8 cellular contexts compared by ENCODE assay signal in genomic region chr10:6145979-6146432, GRCh38. TPM values are rescaled to one million over a fixed set of nuclear protein-coding genes. Genes with fewer than 3 reads are reported as not detected.
DNase-seq lines count a peak whose midpoint lies in the region; ATAC-seq and TF ChIP-seq lines count a peak whose summit lies in the region.
"Had no signal": no experiment of that assay in that cellular context is flagged by ENCODE, and none has a peak within 500 bp of the region (broad histone marks: within the 10 kb centered on the region; RNA-seq: fewer than 3 reads in every experiment).

No MANE protein-coding gene starts in this region.

- H3K27me3 Mint-ChIP-seq in HFFc6 (ENCODE audit: insufficient read depth), result peaks cover 3% of the 10 kb centered on the region
- H3K27me3 Mint-ChIP-seq in activated CD4-positive, alpha-beta memory T cell treated with anti-CD3 and anti-CD28 coated beads, Interleukin-2, amount 10 ng/mL, durations not matched to agents 7 days and 5 days, result no peaks in the 10 kb centered on the region
- H3K27me3 Mint-ChIP-seq in stimulated activated memory B cell treated with anti-CD40 and anti-IgM and Interleukin-4, amounts not matched to agents 10 μg/mL and 1 μg/mL and 100 μg/mL, for 72 hours, result no peaks in the 10 kb centered on the region

- DNase-seq in HFFc6 (no peak), H4 (ENCODE audit: low spot score) (no peak), HPDE6-E6E7 (ENCODE audit: extremely low spot score) (no peak)
- DNase-seq in activated CD4-positive, alpha-beta memory T cell treated with anti-CD3 and anti-CD28 coated beads, Interleukin-2, amount 10 ng/mL, durations not matched to agents 7 days and 5 days, result no peak
- DNase-seq: stimulated activated CD4-positive, alpha-beta T cell treated with anti-CD3 and anti-CD28 coated beads, Interleukin-2, amount 100 ng/mL, for 48 hours had no signal

- no peaks in the 10 kb centered on the region for H3K36me3 ChIP-seq in iPS-15b (ENCODE audit: control insufficient read depth, insufficient read depth, low read length)

- peak overlapping the region; percentile 78 for H3K4me3 Mint-ChIP-seq in HFFc6
- H3K4me3 Mint-ChIP-seq in activated CD4-positive, alpha-beta memory T cell treated with anti-CD3 and anti-CD28 coated beads, Interleukin-2, amount 10 ng/mL, durations not matched to agents 7 days and 5 days, result peak overlapping the region; percentile 84
- peak overlapping the region; percentile 86 for H3K4me3 Mint-ChIP-seq in stimulated activated memory B cell treated with anti-CD40 and anti-IgM and Interleukin-4, amounts not matched to agents 10 μg/mL and 1 μg/mL and 100 μg/mL, for 72 hours

- peak overlapping the region; percentile 69 for H3K4me3 ChIP-seq in iPS-15b (ENCODE audit: low read depth, low read length)

- no peaks in the 10 kb centered on the region for H3K36me3 Mint-ChIP-seq in HFFc6 (ENCODE audit: low read depth)
- peaks cover 28% of the 10 kb centered on the region for H3K36me3 Mint-ChIP-seq in activated CD4-positive, alpha-beta memory T cell treated with anti-CD3 and anti-CD28 coated beads, Interleukin-2, amount 10 ng/mL, durations not matched to agents 7 days and 5 days (ENCODE audit: low read depth)
- H3K36me3 Mint-ChIP-seq in stimulated activated memory B cell treated with anti-CD40 and anti-IgM and Interleukin-4, amounts not matched to agents 10 μg/mL and 1 μg/mL and 100 μg/mL, for 72 hours, result no peaks in the 10 kb centered on the region

- peaks cover 14% of the 10 kb centered on the region for H3K27me3 ChIP-seq in iPS-15b (ENCODE audit: control insufficient read depth, insufficient read depth, low read length)

- H3K27ac Mint-ChIP-seq in HFFc6, result no peak overlapping the region
- H3K27ac Mint-ChIP-seq in activated CD4-positive, alpha-beta memory T cell treated with anti-CD3 and anti-CD28 coated beads, Interleukin-2, amount 10 ng/mL, durations not matched to agents 7 days and 5 days, result no peak overlapping the region
- peak overlapping the region; percentile 83 for H3K27ac Mint-ChIP-seq in stimulated activated memory B cell treated with anti-CD40 and anti-IgM and Interleukin-4, amounts not matched to agents 10 μg/mL and 1 μg/mL and 100 μg/mL, for 72 hours

- H3K9me3 ChIP-seq in iPS-15b (ENCODE audit: control insufficient read depth, insufficient read depth, low read length), result no peaks in the 10 kb centered on the region

- H3K4me1 ChIP-seq in iPS-15b (ENCODE audit: control insufficient read depth, insufficient read depth, low read length), result no peaks in the 10 kb centered on the region

- no peak for TF ChIP-seq CTCF in HFFc6 (IDR thresholded peaks at IDR 0.05)

- H3K9me3 Mint-ChIP-seq in HFFc6, result no peaks in the 10 kb centered on the region
- H3K9me3 Mint-ChIP-seq in activated CD4-positive, alpha-beta memory T cell treated with anti-CD3 and anti-CD28 coated beads, Interleukin-2, amount 10 ng/mL, durations not matched to agents 7 days and 5 days, result no peaks in the 10 kb centered on the region
- H3K9me3 Mint-ChIP-seq in stimulated activated memory B cell treated with anti-CD40 and anti-IgM and Interleukin-4, amounts not matched to agents 10 μg/mL and 1 μg/mL and 100 μg/mL, for 72 hours, result no peaks in the 10 kb centered on the region

- no peak for ATAC-seq in stimulated activated memory B cell treated with anti-CD40 and anti-IgM and Interleukin-4, amounts not matched to agents 10 μg/mL and 1 μg/mL and 100 μg/mL, for 72 hours
- no peak for ATAC-seq in GM21528 (IDR thresholded peaks at IDR 0.05; ENCODE audit: low FRiP score, unreplicated experiment)

- H3K4me1 Mint-ChIP-seq in HFFc6 (ENCODE audit: low read depth), result peaks cover 52% of the 10 kb centered on the region
- H3K4me1 Mint-ChIP-seq in activated CD4-positive, alpha-beta memory T cell treated with anti-CD3 and anti-CD28 coated beads, Interleukin-2, amount 10 ng/mL, durations not matched to agents 7 days and 5 days, result peaks cover 83% of the 10 kb centered on the region
- peaks cover 67% of the 10 kb centered on the region for H3K4me1 Mint-ChIP-seq in stimulated activated memory B cell treated with anti-CD40 and anti-IgM and Interleukin-4, amounts not matched to agents 10 μg/mL and 1 μg/mL and 100 μg/mL, for 72 hours

- POLR2A ChIA-PET in activated CD4-positive, alpha-beta memory T cell treated with anti-CD3 and anti-CD28 coated beads, Interleukin-2, amount 10 ng/mL, durations not matched to agents 7 days and 5 days (lab: Charles Lee), result interaction anchor here (1.1 to 4.9 kb wide), 3 partner anchors 11 to 17 kb away, joined by 3 to 29 read pairs (median 15); no protein-coding TSS in a partner anchor

- no peak overlapping the region for H3K9ac ChIP-seq in iPS-15b (ENCODE audit: low read depth, low read length)

- CTCF ChIA-PET in activated CD4-positive, alpha-beta memory T cell treated with anti-CD3 and anti-CD28 coated beads, Interleukin-2, amount 10 ng/mL, durations not matched to agents 7 days and 5 days (lab: Charles Lee), result no interaction called here

RNA-seq across cellular contexts. Expression of gene PFKFB3, which starts 56.7 kb away (rescaled TPM):
- total RNA-seq in HFFc6 (2021; fragmentation: NEBNext Ultra II Directional; extraction: Animal tissue kit (Norgen Biotek cat#: 25700)), result 10 to 100 TPM; 25.4 to 34.6 (median 28.7) TPM
- 10 to 100 TPM; 66.8 to 69.4 TPM for total RNA-seq in activated CD4-positive, alpha-beta memory T cell treated with anti-CD3 and anti-CD28 coated beads, Interleukin-2, amount 10 ng/mL, durations not matched to agents 7 days and 5 days
- total RNA-seq in H4 (2014; rRNA removed; shearing (Covaris generic)), result 11.3 and 12.4 TPM in 2 replicates

RNA-seq across cellular contexts. Expression of gene RBM17, which starts 57.2 kb away (rescaled TPM):
- 10 to 100 TPM; 53.4 to 75.2 (median 66.3) TPM for total RNA-seq in HFFc6 (2021; fragmentation: NEBNext Ultra II Directional; extraction: Animal tissue kit (Norgen Biotek cat#: 25700))
- total RNA-seq in activated CD4-positive, alpha-beta memory T cell treated with anti-CD3 and anti-CD28 coated beads, Interleukin-2, amount 10 ng/mL, durations not matched to agents 7 days and 5 days, result 100 to 1,000 TPM; 155 to 157 TPM
- total RNA-seq in H4 (2014; rRNA removed; shearing (Covaris generic)), result 9.2 and 18.5 TPM in 2 replicates
